ENCODE assay signal across 1 cellular context in the genomic region with DNA sequence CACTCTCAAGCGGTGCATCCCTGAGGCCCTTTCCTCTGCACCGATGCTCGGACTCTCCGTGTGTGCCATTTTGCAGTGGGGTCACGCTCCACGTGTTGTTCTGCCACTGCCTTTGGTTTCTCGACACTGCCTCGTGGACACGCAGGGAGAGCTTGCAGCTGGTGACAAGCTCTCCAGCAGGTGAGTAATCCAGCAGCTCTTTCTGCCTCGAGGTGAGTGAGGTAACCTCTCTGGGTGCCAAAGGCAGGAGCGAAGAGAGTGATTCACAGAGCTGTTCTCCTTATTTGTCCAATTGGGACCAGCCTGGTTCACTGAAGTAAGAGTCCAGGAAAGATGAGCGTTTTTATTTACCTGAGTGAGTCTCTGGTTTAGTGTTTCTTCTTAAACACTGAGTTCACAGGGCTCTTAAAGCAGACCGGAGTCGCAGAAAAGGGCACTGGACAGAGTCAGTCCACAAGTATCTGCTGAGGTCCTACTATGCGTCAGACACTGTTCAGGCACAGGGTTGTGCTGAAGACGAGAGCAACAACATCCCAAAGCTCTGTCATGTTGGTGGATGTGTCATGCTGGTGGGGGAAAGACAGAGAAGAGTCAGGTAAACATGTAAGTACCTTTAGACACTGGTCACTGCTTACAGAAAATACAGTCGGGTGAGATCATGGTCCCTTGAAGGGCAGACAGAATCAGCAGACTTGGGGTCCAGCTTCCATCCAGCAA.
TF ChIP-seq lines count a peak whose summit lies in the region.

No MANE protein-coding gene starts in this region.

TF ChIP-seq in HepG2, 621 proteins besides CTCF, POLR2A, EP300 and RAD21 (continued from another document):
- TF ChIP-seq, protein P1, sequence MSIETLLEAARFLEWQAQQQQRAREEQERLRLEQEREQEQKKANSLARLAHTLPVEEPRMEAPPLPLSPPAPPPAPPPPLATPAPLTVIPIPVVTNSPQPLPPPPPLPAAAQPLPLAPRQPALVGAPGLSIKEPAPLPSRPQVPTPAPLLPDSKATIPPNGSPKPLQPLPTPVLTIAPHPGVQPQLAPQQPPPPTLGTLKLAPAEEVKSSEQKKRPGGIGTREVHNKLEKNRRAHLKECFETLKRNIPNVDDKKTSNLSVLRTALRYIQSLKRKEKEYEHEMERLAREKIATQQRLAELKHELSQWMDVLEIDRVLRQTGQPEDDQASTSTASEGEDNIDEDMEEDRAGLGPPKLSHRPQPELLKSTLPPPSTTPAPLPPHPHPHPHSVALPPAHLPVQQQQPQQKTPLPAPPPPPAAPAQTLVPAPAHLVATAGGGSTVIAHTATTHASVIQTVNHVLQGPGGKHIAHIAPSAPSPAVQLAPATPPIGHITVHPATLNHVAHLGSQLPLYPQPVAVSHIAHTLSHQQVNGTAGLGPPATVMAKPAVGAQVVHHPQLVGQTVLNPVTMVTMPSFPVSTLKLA (IDR thresholded peaks at IDR 0.05): peak; percentile 70
- peak; percentile 77 for TF ChIP-seq ZKSCAN1 (IDR thresholded peaks at IDR 0.05; ENCODE audit: low read length)
- TF ChIP-seq, protein P2, sequence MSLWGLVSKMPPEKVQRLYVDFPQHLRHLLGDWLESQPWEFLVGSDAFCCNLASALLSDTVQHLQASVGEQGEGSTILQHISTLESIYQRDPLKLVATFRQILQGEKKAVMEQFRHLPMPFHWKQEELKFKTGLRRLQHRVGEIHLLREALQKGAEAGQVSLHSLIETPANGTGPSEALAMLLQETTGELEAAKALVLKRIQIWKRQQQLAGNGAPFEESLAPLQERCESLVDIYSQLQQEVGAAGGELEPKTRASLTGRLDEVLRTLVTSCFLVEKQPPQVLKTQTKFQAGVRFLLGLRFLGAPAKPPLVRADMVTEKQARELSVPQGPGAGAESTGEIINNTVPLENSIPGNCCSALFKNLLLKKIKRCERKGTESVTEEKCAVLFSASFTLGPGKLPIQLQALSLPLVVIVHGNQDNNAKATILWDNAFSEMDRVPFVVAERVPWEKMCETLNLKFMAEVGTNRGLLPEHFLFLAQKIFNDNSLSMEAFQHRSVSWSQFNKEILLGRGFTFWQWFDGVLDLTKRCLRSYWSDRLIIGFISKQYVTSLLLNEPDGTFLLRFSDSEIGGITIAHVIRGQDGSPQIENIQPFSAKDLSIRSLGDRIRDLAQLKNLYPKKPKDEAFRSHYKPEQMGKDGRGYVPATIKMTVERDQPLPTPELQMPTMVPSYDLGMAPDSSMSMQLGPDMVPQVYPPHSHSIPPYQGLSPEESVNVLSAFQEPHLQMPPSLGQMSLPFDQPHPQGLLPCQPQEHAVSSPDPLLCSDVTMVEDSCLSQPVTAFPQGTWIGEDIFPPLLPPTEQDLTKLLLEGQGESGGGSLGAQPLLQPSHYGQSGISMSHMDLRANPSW (CRISPR knock-in tag; IDR thresholded peaks at IDR 0.05; ENCODE audit: borderline replicate concordance): no peak
